Comparison of ENCODE assay signal across 26 cellular contexts in genomic region chr11:106399624-106400023, GRCh38.
DNase-seq lines count a peak whose midpoint lies in the region; ATAC-seq, FAIRE-seq and TF ChIP-seq lines count a peak whose summit lies in the region.
"Had no signal": no experiment of that assay in that cellular context is flagged by ENCODE, and none has a peak within 500 bp of the region (broad histone marks: within the 10 kb centered on the region; RNA-seq: fewer than 3 reads in every experiment).

No MANE protein-coding gene starts in this region.

- H4K20me1 ChIP-seq in PC-3 (ENCODE audit: low read length) (no peaks in the 10 kb centered on the region), osteoblast (ENCODE audit: insufficient read depth, low read length) (no peaks in the 10 kb centered on the region)

- peaks cover 16% of the 10 kb centered on the region for H3K9me3 ChIP-seq in PC-3 (ENCODE audit: low read length)
- no peaks in the 10 kb centered on the region for H3K9me3 ChIP-seq in osteoblast (ENCODE audit: low read depth, low read length)
- no peaks in the 10 kb centered on the region for H3K9me3 ChIP-seq in kidney (ENCODE audit: control insufficient read depth in 1 of 2, low read length in 2 of 2)

- no peaks in the 10 kb centered on the region for H3K79me2 ChIP-seq in PC-3 (ENCODE audit: low read length)
- H3K79me2 ChIP-seq in osteoblast (ENCODE audit: insufficient read depth, low read length): no peaks in the 10 kb centered on the region

- peaks cover 16% of the 10 kb centered on the region for H3F3A ChIP-seq in PC-3 (ENCODE audit: low read length, unreplicated experiment)

- POLR2A ChIA-PET in PC-3 (lab: Charles Lee; ENCODE audit: unreplicated experiment): interaction anchor here (0.5 to 1.4 kb wide), 2 partner anchors 24 to 95 kb away, joined by 6 to 28 read pairs; no protein-coding TSS in a partner anchor

- no peak for TF ChIP-seq CTCF in PC-3 (conservative IDR thresholded peaks at IDR 0.05; ENCODE audit: low read depth, low read length)
- no peak for TF ChIP-seq CTCF in osteoblast (IDR thresholded peaks at IDR 0.05; ENCODE audit: extremely low read depth, low read depth, low read length)
- TF ChIP-seq CTCF in coronary artery (IDR thresholded peaks at IDR 0.05): no peak
- TF ChIP-seq CTCF in kidney (IDR thresholded peaks at IDR 0.05; ENCODE audit: borderline replicate concordance, extremely low read depth, insufficient read depth): no peak

- H2AFZ ChIP-seq in PC-3 (ENCODE audit: low read length) (0 out of 2 replicates have a peak overlapping the region, but pooled peaks have one; percentile 2), osteoblast (ENCODE audit: low read length) (no peak overlapping the region)

- DNase-seq in ACHN (peak; percentile 9), PC-3 (no peak), cerebellar cortex (ENCODE audit: low spot score) (peak; percentile 51), osteoblast (ENCODE audit: insufficient read length, low spot score, missing footprints) (no peak), coronary artery (ENCODE audit: low spot score) (no peak), hypothalamus (lab: John Stamatoyannopoulos, UW) (no peak), kidney (no peak)
- DNase-seq: activated CD4-positive, alpha-beta T cell treated with anti-CD3 and anti-CD28 coated beads, Interleukin-2, amount 50 U/mL, for 48 hours; activated CD4-positive, CD25-positive, alpha-beta regulatory T cell; anterior cingulate cortex; Calu3; caudate nucleus; DMS79 treated with DMSO at 0.1 percent for 48 hours; GF-D8; H7; MV-4-11; natural killer cell; NCI-H1436 treated with DMSO at 0.1 percent for 48 hours; NCI-H774; occipital lobe; SIG-M5; stimulated activated CD4-positive, alpha-beta T cell treated with anti-CD3 and anti-CD28 coated beads, Interleukin-2, amount 100 ng/mL, for 24 hours; stomach; T-helper 1 cell had no signal

- ATAC-seq in PC-3: no peak
- ATAC-seq in activated CD4-positive, CD25-positive, alpha-beta regulatory T cell treated with anti-CD3 and anti-CD28 coated beads, Interleukin-2, amount 50 U/mL, for 24 hours: no peak
- ATAC-seq: natural killer cell had no signal

- H3K4me3 ChIP-seq in PC-3 (ENCODE audit: low read length) (no peak overlapping the region), osteoblast (ENCODE audit: insufficient read depth, low read length) (no peak overlapping the region), coronary artery (no peak overlapping the region), kidney (ENCODE audit: low read length in 2 of 2) (no peak overlapping the region)
- H3K4me3 ChIP-seq: stomach, tibial artery had no signal

- intact Hi-C loops in PC-3 (cut with micrococcal nuclease) (loop anchor here (1.0 to 10.0 kb wide), 8 partner anchors 8 to 605 kb away; no protein-coding TSS in a partner anchor), kidney (cut with DNase I) (no loop called here)

- H3K4me2 ChIP-seq in PC-3 (ENCODE audit: low read length) (peak overlapping the region; percentile 37), osteoblast (ENCODE audit: insufficient read depth, low read length) (peak overlapping the region; percentile 65)

- BruUV-seq in PC-3 (replicated peaks; lab: Mats Ljungman, UMichigan): no TSS peak

- H3K4me1 ChIP-seq in PC-3 (ENCODE audit: insufficient read depth, low read length) (peaks cover 41% of the 10 kb centered on the region), osteoblast (ENCODE audit: insufficient read depth, low read length) (peaks cover 38% of the 10 kb centered on the region), kidney (ENCODE audit: control insufficient read depth in 1 of 2, insufficient read depth in 1 of 2, low read depth in 1 of 2, low read length in 2 of 2) (no peaks in the 10 kb centered on the region)

- H3K9me2 ChIP-seq in PC-3 (replicated peaks; ENCODE audit: low read length): no peaks in the 10 kb centered on the region

- H3K36me3 ChIP-seq in PC-3 (ENCODE audit: low read depth, low read length) (peaks cover 11% of the 10 kb centered on the region; the same call in 1 of the 2 replicates), osteoblast (ENCODE audit: insufficient read depth, low read length) (no peaks in the 10 kb centered on the region), kidney (ENCODE audit: control insufficient read depth in 1 of 2, insufficient read depth in 2 of 2, low read length in 2 of 2) (no peaks in the 10 kb centered on the region)
- H3K36me3 ChIP-seq: stomach, tibial artery had no signal

- peak overlapping the region; percentile 93 for H3K27ac ChIP-seq in PC-3 (ENCODE audit: low read length)
- H3K27ac ChIP-seq in osteoblast (ENCODE audit: low read depth, low read length): peak overlapping the region; percentile 88
- peak overlapping the region in 1 of 2 donors; percentile 69 for H3K27ac ChIP-seq in coronary artery
- no peak overlapping the region for H3K27ac ChIP-seq in kidney (ENCODE audit: low read depth in 2 of 2, low read length in 2 of 2)
- H3K27ac ChIP-seq: stomach, tibial artery had no signal

- FAIRE-seq in kidney (lab: Jason Lieb, UNC): no peak

- CTCF ChIA-PET in PC-3 (lab: Charles Lee): interaction anchor here (1.0 to 1.2 kb wide), 2 partner anchors 58 to 95 kb away, joined by 3 to 7 read pairs; no protein-coding TSS in a partner anchor

- in situ Hi-C loops in ACHN (cut with HindIII; ENCODE audit: low pct_ligation_motif_present, low pct_unique_long_range_greater_than_20kb, low sequenced_read_pairs): no loop called here

- H3K27me3 ChIP-seq in PC-3 (ENCODE audit: low read length) (no peaks in the 10 kb centered on the region), osteoblast (ENCODE audit: insufficient read depth, low read length) (no peaks in the 10 kb centered on the region)
- H3K27me3 ChIP-seq: stomach, tibial artery had no signal

- H3K9ac ChIP-seq in PC-3 (ENCODE audit: low read length) (peak overlapping the region; percentile 17; the same call in 1 of the 2 replicates), kidney (ENCODE audit: low read length in 2 of 2) (no peak overlapping the region)

Comparison
In these comparisons a context has a peak if more than half of its experiments do, and no peak if none do; other contexts are left out.
1. DNase-seq: peak in ACHN (single experiment) and cerebellar cortex (single experiment); none in PC-3 (single experiment), osteoblast (single experiment), coronary artery (single experiment), hypothalamus (0 of 51) and kidney (single experiment).
2. H3K27ac ChIP-seq: peak in PC-3 (single experiment) and osteoblast (single experiment); none in kidney (0 of 2).